In genomic region chr20:56628873-56629463, GRCh38 we compare ENCODE assay signal across 9 cellular contexts. TPM values are rescaled to one million over a fixed set of nuclear protein-coding genes. Genes with fewer than 3 reads are reported as not detected.
DNase-seq lines count a peak whose midpoint lies in the region; ATAC-seq, FAIRE-seq and TF ChIP-seq lines count a peak whose summit lies in the region.
"Had no signal": no experiment of that assay in that cellular context is flagged by ENCODE, and none has a peak within 500 bp of the region (broad histone marks: within the 10 kb centered on the region; RNA-seq: fewer than 3 reads in every experiment).

TFAP2C (plus strand) TSS chr20:56629306; CDS start chr20:56629545, 239 bp downstream.

- H2BK15ac ChIP-seq in H9 (ENCODE audit: low read depth, low read length), result no peak within 1 kb of the TSS

- POLR2A ChIA-PET in endothelial cell of umbilical vein (lab: Charles Lee), result no interaction called here

- intact Hi-C loops in endothelial cell of umbilical vein (cut with micrococcal nuclease), result loop anchor here (5.0 kb wide), 1 partner anchor 77 kb away; no protein-coding TSS in a partner anchor

- H3K4me2 ChIP-seq in H9 (ENCODE audit: insufficient read depth, insufficient read length, low read length) (peak within 1 kb of the TSS; percentile 97), endothelial cell of umbilical vein (ENCODE audit: insufficient read depth, low read length) (no peak within 1 kb of the TSS)

- TF ChIP-seq CTCF in H9 (conservative IDR thresholded peaks at IDR 0.05) (no peak), endothelial cell of umbilical vein (IDR thresholded peaks at IDR 0.05; ENCODE audit: extremely low read depth in 1 of 2, insufficient read depth in 1 of 2, low read depth in 1 of 2, low read length in 2 of 2) (no peak)

- no peak within 1 kb of the TSS for H2BK12ac ChIP-seq in H9 (ENCODE audit: insufficient read length, low read depth, low read length)

- H2BK20ac ChIP-seq in H9 (ENCODE audit: low read depth, low read length, poor library complexity, severe bottlenecking), result no peak within 1 kb of the TSS

- peak within 1 kb of the TSS in 1 of 3 experiments; percentile 36; a peak in 1 of 7 replicates for H3K27ac Mint-ChIP-seq in H9

- H3T11ph ChIP-seq in H9 (ENCODE audit: low read length), result no peak within 1 kb of the TSS

- peak; percentile 23 for DNase-seq in Ammon's horn (ENCODE audit: low spot score)
- peak; percentile 84 for DNase-seq in H9
- DNase-seq in SW 1271 (lab: John Stamatoyannopoulos, UW), result peak; percentile 63 to 83
- DNase-seq in endothelial cell of umbilical vein (ENCODE audit: low read depth, low spot score), result no peak
- no peak for DNase-seq in RCC 7860 (ENCODE audit: low spot score)

- H3K4me1 ChIP-seq in H9 (ENCODE audit: insufficient read depth, low read length), result peaks cover 5% of the 10 kb centered on the region
- H3K4me1 ChIP-seq in endothelial cell of umbilical vein (ENCODE audit: control insufficient read depth, extremely low read depth, insufficient read depth, low read length), result no peaks in the 10 kb centered on the region
- peaks cover 3 to 54% of the 10 kb centered on the region in 2 donors for H3K4me1 ChIP-seq in muscle layer of duodenum (ENCODE audit: control insufficient read depth in 1 of 2, insufficient read depth in 2 of 2, low read length in 2 of 2)
- peaks cover 2% of the 10 kb centered on the region for H3K4me1 ChIP-seq in urinary bladder (ENCODE audit: insufficient read depth)

- H3K9ac ChIP-seq in H9 (ENCODE audit: extremely low read depth, insufficient read length, low read length) (peak within 1 kb of the TSS; percentile 36), endothelial cell of umbilical vein (replicated peaks; ENCODE audit: extremely low read depth, insufficient read depth, low read length) (no peak within 1 kb of the TSS)

- no peak within 1 kb of the TSS for H4K8ac ChIP-seq in H9 (replicated peaks; ENCODE audit: insufficient read length, low read depth, low read length)

- H3K79me2 ChIP-seq in H9 (ENCODE audit: insufficient read depth, low read length) (no peaks in the 10 kb centered on the region), endothelial cell of umbilical vein (ENCODE audit: control insufficient read depth, insufficient read depth, low read length) (no peaks in the 10 kb centered on the region)

- peak within 1 kb of the TSS; percentile 29 for H3K14ac ChIP-seq in H9 (ENCODE audit: insufficient read depth, low read length)

- peaks cover 41% of the 10 kb centered on the region for H3K27me3 ChIP-seq in H9 (ENCODE audit: insufficient read depth, low read length)
- H3K27me3 ChIP-seq in endothelial cell of umbilical vein (ENCODE audit: control insufficient read depth in 2 of 2, insufficient read depth in 2 of 2, low read length in 2 of 2), result peaks cover 74 to 84% of the 10 kb centered on the region in 2 experiments
- peaks cover 63% of the 10 kb centered on the region for H3K27me3 ChIP-seq in muscle layer of duodenum (ENCODE audit: low read depth, low read length)

- H3K56ac ChIP-seq in H9 (ENCODE audit: insufficient read length, low read depth, low read length), result no peak within 1 kb of the TSS

- H3K9me1 ChIP-seq in endothelial cell of umbilical vein (replicated peaks; ENCODE audit: control insufficient read depth, extremely low read depth, insufficient read depth, low read length), result no peaks in the 10 kb centered on the region

- no peak within 1 kb of the TSS for H4K5ac ChIP-seq in H9 (ENCODE audit: insufficient read length, low read depth, low read length)

- H3K36me3 Mint-ChIP-seq in H9 (ENCODE audit: insufficient read depth in 1 of 3, low read depth in 3 of 3), result peaks cover 0 to 21% (median 20%) of the 10 kb centered on the region in 3 experiments; a peak in 6 of 7 replicates

- WGBS in H9 (ENCODE audit: extremely low coverage, insufficient read length, low lambda C conversion rate), result no CpG with 5 or more reads among the region's 62 CpGs
- 1% methylated on average over 62 of the region's 62 CpGs for WGBS in urinary bladder

- no peak within 1 kb of the TSS for H3K23ac ChIP-seq in H9 (ENCODE audit: insufficient read length, low read depth, low read length)

- BruUV-seq in endothelial cell of umbilical vein (replicated peaks; lab: Mats Ljungman, UMichigan), result no TSS peak

- H3K27ac ChIP-seq in H9 (ENCODE audit: insufficient read length, low read depth, low read length), result no peak within 1 kb of the TSS
- H3K27ac ChIP-seq in endothelial cell of umbilical vein (ENCODE audit: insufficient read depth, low read depth, low read length), result no peak within 1 kb of the TSS
- no peak within 1 kb of the TSS for H3K27ac ChIP-seq in muscle layer of duodenum (ENCODE audit: low read length)
- H3K27ac ChIP-seq in urinary bladder (ENCODE audit: low read depth), result no peak within 1 kb of the TSS

- no peaks in the 10 kb centered on the region; a peak in 3 of 5 replicates for H3K9me3 Mint-ChIP-seq in H9

- CTCF ChIA-PET in endothelial cell of umbilical vein (lab: Charles Lee), result interaction anchor here (1.2 kb wide), 1 partner anchor 345 kb away, joined by 3 read pairs; no protein-coding TSS in a partner anchor

- no peak within 1 kb of the TSS for H2BK5ac ChIP-seq in H9 (ENCODE audit: insufficient read length, low read length)

- FAIRE-seq in endothelial cell of umbilical vein (lab: Jason Lieb, UNC), result no peak
- FAIRE-seq in RCC 7860 (lab: Jason Lieb, UNC), result no peak

- no peak within 1 kb of the TSS for H3K18ac ChIP-seq in H9 (ENCODE audit: insufficient read length, low read depth, low read length)

- H3K36me3 ChIP-seq in endothelial cell of umbilical vein (ENCODE audit: control insufficient read depth in 2 of 2, extremely low read depth in 1 of 2, insufficient read depth in 2 of 2, low read length in 2 of 2) (no peaks in the 10 kb centered on the region), muscle layer of duodenum (ENCODE audit: control insufficient read depth in 1 of 2, insufficient read depth in 2 of 2, low read length in 2 of 2) (no peaks in the 10 kb centered on the region), urinary bladder (ENCODE audit: insufficient read depth) (no peaks in the 10 kb centered on the region)

- H4K20me1 ChIP-seq in H9 (ENCODE audit: control insufficient read depth, insufficient read depth, insufficient read length) (no peaks in the 10 kb centered on the region), endothelial cell of umbilical vein (replicated peaks; ENCODE audit: control insufficient read depth, extremely low read depth, insufficient read depth, low read length) (no peaks in the 10 kb centered on the region)

- no peaks in the 10 kb centered on the region for H3K79me1 ChIP-seq in H9 (ENCODE audit: insufficient read depth, low read depth, low read length, poor library complexity, severe bottlenecking)

- no peak for ATAC-seq in HG03025 (IDR thresholded peaks at IDR 0.05; ENCODE audit: low FRiP score, unreplicated experiment)

- H3K4me3 ChIP-seq in endothelial cell of umbilical vein (replicated peaks in 1 of 3; ENCODE audit: insufficient read depth in 1 of 3, low read depth in 1 of 3, low read length in 3 of 3) (no peak within 1 kb of the TSS), muscle layer of duodenum (ENCODE audit: low read depth in 1 of 2, low read length in 2 of 2) (peak within 1 kb of the TSS; percentile 61 to 73), urinary bladder (ENCODE audit: low read depth, low read length) (peak within 1 kb of the TSS; percentile 41)

- no peak within 1 kb of the TSS for H4K91ac ChIP-seq in H9 (ENCODE audit: insufficient read length, low read depth, low read length)

- peaks cover 54% of the 10 kb centered on the region for H3K23me2 ChIP-seq in H9 (ENCODE audit: insufficient read length, low read depth, low read length, poor library complexity, severe bottlenecking)

- H3K27me3 Mint-ChIP-seq in H9 (ENCODE audit: low read depth), result peaks cover 62% of the 10 kb centered on the region

- dilution Hi-C loops in endothelial cell of umbilical vein (cut with MboI; ENCODE audit: extremely low pct_ligation_motif_present, low sequenced_read_pairs), result no loop called here

- no peak for TF ChIP-seq POLR2A in endothelial cell of umbilical vein (IDR thresholded peaks at IDR 0.05; ENCODE audit: low read depth, low read length)

- H3K4me3 Mint-ChIP-seq in H9, result peak within 1 kb of the TSS; percentile 81 to 88

- H2AFZ ChIP-seq in H9 (ENCODE audit: low read length), result no peak within 1 kb of the TSS
- no peak within 1 kb of the TSS for H2AFZ ChIP-seq in endothelial cell of umbilical vein (ENCODE audit: low read depth, low read length)

- H3K4me1 Mint-ChIP-seq in H9, result peaks cover 50 to 52% of the 10 kb centered on the region in 2 experiments

- H2BK120ac ChIP-seq in H9 (ENCODE audit: low read depth, low read length, poor library complexity, severe bottlenecking), result no peak within 1 kb of the TSS

- H3K9me3 ChIP-seq in H9 (ENCODE audit: control insufficient read depth, low read depth, low read length), result no peaks in the 10 kb centered on the region
- H3K9me3 ChIP-seq in endothelial cell of umbilical vein (replicated peaks; ENCODE audit: control insufficient read depth, insufficient read depth, low read length), result no peaks in the 10 kb centered on the region
- H3K9me3 ChIP-seq in muscle layer of duodenum (ENCODE audit: control insufficient read depth in 1 of 2, low read length in 2 of 2), result no peaks in the 10 kb centered on the region

- H3K4ac ChIP-seq in H9 (ENCODE audit: low read depth, low read length), result no peak within 1 kb of the TSS

- H2AK5ac ChIP-seq in H9 (ENCODE audit: insufficient read length, low read length), result no peak within 1 kb of the TSS

TF ChIP-seq in endothelial cell of umbilical vein, 7 proteins besides CTCF, POLR2A, EP300 and RAD21:
- TF ChIP-seq POLR2AphosphoS5 (IDR thresholded peaks at IDR 0.05; ENCODE audit: insufficient read depth, low read depth, low read length), result no peak
- TF ChIP-seq EZH2 (IDR thresholded peaks at IDR 0.05; ENCODE audit: borderline replicate concordance, low read depth, low read length, severe bottlenecking), result peak; percentile 11

RNA-seq across cellular contexts. Expression of gene TFAP2C, which starts in this region (rescaled TPM):
- total RNA-seq in H9 (2021) (22.5 and 24.3 TPM in 2 replicates), endothelial cell of umbilical vein (not detected in 2 replicates), urinary bladder (1.8 TPM)
- polyA plus RNA-seq in endothelial cell of umbilical vein (0.06 TPM in 1 of 2 replicates, not detected in the other), urinary bladder (1.2 TPM)
- polyA plus RNA-seq in endothelial cell of umbilical vein (2011; cell fraction: cytosol; rRNA removed), result not detected in 2 replicates
- polyA plus RNA-seq in endothelial cell of umbilical vein (2011; cell fraction: nucleus; rRNA removed), result not detected in 2 replicates
- polyA plus RNA-seq in endothelial cell of umbilical vein (2012), result not detected in 2 replicates
- not detected in 2 replicates for polyA minus RNA-seq in endothelial cell of umbilical vein
- 17.9 TPM for polyA minus RNA-seq in endothelial cell of umbilical vein (2011; cell fraction: cytosol; rRNA and poly(A)+ RNA removed)
- polyA minus RNA-seq in endothelial cell of umbilical vein (2011; cell fraction: nucleus; rRNA and poly(A)+ RNA removed), result not detected in 2 replicates
- total RNA-seq: lung microvascular endothelial cell had no signal

Comparison
In these comparisons a context has a peak if more than half of its experiments do, and no peak if none do; other contexts are left out.
1. DNase-seq: peak in Ammon's horn (single experiment), H9 (single experiment) and SW 1271 (2 of 2); none in endothelial cell of umbilical vein (single experiment) and RCC 7860 (single experiment).
2. H3K4me3 ChIP-seq: peak in muscle layer of duodenum (2 of 2) and urinary bladder (single experiment); none in endothelial cell of umbilical vein (0 of 3).